ENCODE assay signal across 2 cellular contexts in genomic region chr10:69819713-69820506, GRCh38.
TF ChIP-seq lines count a peak whose summit lies in the region.

No MANE protein-coding gene starts in this region.

TF ChIP-seq in GM12878, 131 proteins besides CTCF, POLR2A, EP300 and RAD21 (continued from another document):
- TF ChIP-seq TCF7 (IDR thresholded peaks at IDR 0.05; ENCODE audit: borderline replicate concordance) (peak; percentile 56; the same call in 1 of the 2 replicates), CEBPZ (IDR thresholded peaks at IDR 0.05; ENCODE audit: low read depth, low read length) (no peak), MTA2 (IDR thresholded peaks at IDR 0.05; ENCODE audit: low read depth) (no peak), JUND (IDR thresholded peaks at IDR 0.05; ENCODE audit: low read depth, low read length) (no peak), IRF5 (IDR thresholded peaks at IDR 0.05; ENCODE audit: borderline replicate concordance) (no peak), IKZF1 (conservative IDR thresholded peaks at IDR 0.05) (no peak), PKNOX1 (IDR thresholded peaks at IDR 0.05) (no peak), YY1 (IDR thresholded peaks at IDR 0.05; ENCODE audit: low read depth, low read length) (no peak), ATF7 (IDR thresholded peaks at IDR 0.05; ENCODE audit: low read depth) (no peak), STAT1 (conservative IDR thresholded peaks at IDR 0.05) (no peak), ETV6 (conservative IDR thresholded peaks at IDR 0.05 in 1 of 2, IDR thresholded peaks at IDR 0.05 in 1 of 2; ENCODE audit: borderline replicate concordance in 1 of 2, low read depth in 1 of 2) (peak in 1 of 2 experiments; percentile 84; a peak in 2 of 4 replicates), ELK1 (IDR thresholded peaks at IDR 0.05; ENCODE audit: low read depth, low read length) (no peak), RUNX3 (IDR thresholded peaks at IDR 0.05; ENCODE audit: low read length) (peak; percentile 33; the same call in 1 of the 2 replicates), YBX1 (IDR thresholded peaks at IDR 0.05) (no peak), ZNF384 (IDR thresholded peaks at IDR 0.05; ENCODE audit: borderline replicate concordance, low read depth, low read length) (no peak), POLR2AphosphoS5 (IDR thresholded peaks at IDR 0.05; ENCODE audit: low read length) (no peak), NFXL1 (IDR thresholded peaks at IDR 0.05; ENCODE audit: borderline replicate concordance) (no peak), IKZF2 (IDR thresholded peaks at IDR 0.05) (peak in 1 of 2 experiments; percentile 26; a peak in 1 of 4 replicates), POU2F2 (IDR thresholded peaks at IDR 0.05; ENCODE audit: borderline replicate concordance, low read depth, low read length) (no peak), CREM (IDR thresholded peaks at IDR 0.05; ENCODE audit: low read depth) (no peak), RCOR1 (conservative IDR thresholded peaks at IDR 0.05; ENCODE audit: low read depth, low read length) (no peak), ATF3 (IDR thresholded peaks at IDR 0.05; ENCODE audit: borderline replicate concordance, extremely low read depth, low read depth, low read length) (no peak)

TF ChIP-seq in GM23338, 12 proteins besides CTCF, POLR2A, EP300 and RAD21 (continued from another document):
- TF ChIP-seq REST (IDR thresholded peaks at IDR 0.05; ENCODE audit: unreplicated experiment) = no peak
